In the genomic region with DNA sequence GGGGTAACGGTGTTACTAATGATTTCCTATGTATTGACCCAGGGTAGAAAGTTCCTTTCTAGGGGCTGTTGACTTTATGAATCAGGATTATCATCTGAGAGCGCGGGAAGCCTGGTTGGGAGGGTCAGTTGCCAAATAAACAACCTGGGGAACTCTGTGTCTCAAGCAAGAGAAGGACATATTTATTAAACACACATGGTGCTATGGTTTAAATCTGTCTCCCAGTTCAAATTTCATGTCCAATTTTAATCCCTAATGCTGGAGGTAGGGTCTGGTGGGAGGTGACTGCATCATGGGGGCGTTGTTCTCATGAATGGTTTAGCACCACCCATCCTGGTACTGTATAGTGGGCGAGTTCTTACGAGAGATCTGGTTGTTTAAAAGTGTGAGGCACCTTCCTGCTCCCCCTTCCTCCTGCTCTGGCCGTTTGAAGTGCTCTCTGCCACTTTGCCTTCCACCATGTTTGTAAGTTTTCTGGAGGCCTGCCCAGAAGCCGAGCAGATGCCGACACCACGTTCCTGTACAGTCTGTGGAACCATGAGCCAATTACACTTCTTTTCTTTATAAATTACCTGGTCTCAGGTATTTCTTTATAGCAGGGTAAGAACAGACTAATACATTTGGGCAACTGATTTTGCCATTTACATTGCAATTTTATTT, we compare ENCODE assay signal across 18 cellular contexts. TPM values are rescaled to one million over a fixed set of nuclear protein-coding genes. Genes with fewer than 3 reads are reported as not detected.
"Had no signal": no experiment of that assay in that cellular context is flagged by ENCODE, and none has a peak within 500 bp of the region (broad histone marks: within the 10 kb centered on the region; RNA-seq: fewer than 3 reads in every experiment).

No MANE protein-coding gene starts in this region.

- H3K27me3 ChIP-seq: testis, upper lobe of left lung had no signal

- H3K4me1 ChIP-seq: testis had no signal

- H3K27ac ChIP-seq: hepatocyte, testis, upper lobe of left lung had no signal

- H3K4me3 ChIP-seq: coronary artery, hepatocyte, lung, testis, upper lobe of left lung had no signal

- H3K4me2 ChIP-seq: hepatocyte had no signal

- H2AFZ ChIP-seq: hepatocyte had no signal

- ATAC-seq: activated CD8-positive, alpha-beta memory T cell treated with anti-CD3 and anti-CD28 coated beads, Interleukin-2, amount 10 ng/mL, durations not matched to agents 7 days and 5 days; left colon; natural killer cell treated with Interleukin-12 subunit alpha and Interleukin-12 subunit beta and Interleukin-15 and Interleukin-18, amount 100 ng/mL, for 72 hours had no signal

- H3K36me3 ChIP-seq: upper lobe of left lung had no signal

- H3K9me3 ChIP-seq: testis, upper lobe of left lung had no signal

- DNase-seq: activated B cell treated with CpG ODN at 0.5 μM for 24 hours; activated CD4-positive, alpha-beta memory T cell treated with anti-CD3 and anti-CD28 coated beads for 36 hours; activated CD4-positive, alpha-beta T cell treated with anti-CD3 and anti-CD28 coated beads for 4 hours; activated CD8-positive, alpha-beta memory T cell treated with anti-CD3 and anti-CD28 coated beads, Interleukin-2, amount 10 ng/mL, durations not matched to agents 7 days and 5 days; activated naive CD4-positive, alpha-beta T cell treated with anti-CD3 and anti-CD28 coated beads for 36 hours; activated T-cell treated with anti-CD3 and anti-CD28 coated beads, Interleukin-2, amount 50 U/mL, for 1 hour; anterior cingulate cortex; islet precursor cell; nucleus accumbens; stimulated activated CD4-positive, alpha-beta T cell treated with anti-CD3 and anti-CD28 coated beads, Interleukin-2, amount 100 ng/mL, for 24 hours; SW 1271; testis; upper lobe of left lung had no signal

RNA-seq across cellular contexts. Expression of gene GAS1, which starts 19.7 kb away (rescaled TPM):
- total RNA-seq: activated B cell treated with CpG ODN at 0.5 μM for 24 hours had no signal
